ENCODE assay signal across 1 cellular context in the genomic region with DNA sequence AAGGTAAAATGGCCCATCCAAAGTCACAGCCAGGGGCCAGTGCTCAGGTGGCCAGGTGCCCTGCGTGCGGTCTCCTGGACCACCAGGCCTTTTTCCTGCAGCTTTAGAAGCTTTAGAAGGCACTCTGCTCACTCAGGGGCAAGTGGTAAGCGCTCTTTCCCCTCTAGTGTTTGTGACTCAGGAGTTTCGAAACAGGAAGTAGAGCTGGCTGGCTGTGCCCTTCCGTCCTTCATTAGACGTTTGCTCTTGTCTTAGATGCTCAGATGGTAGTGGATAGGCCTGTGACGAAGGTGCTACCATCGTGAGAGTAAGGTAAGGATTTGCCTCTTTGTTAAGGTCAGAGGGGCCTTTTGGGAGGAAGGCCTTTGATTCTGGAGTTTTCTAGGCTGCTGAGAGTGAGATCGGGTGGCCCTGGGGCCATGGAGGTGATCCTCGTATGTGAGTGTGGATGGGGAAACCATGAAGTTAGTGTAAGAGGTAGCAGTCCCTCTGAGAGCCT.
TF ChIP-seq lines count a peak whose summit lies in the region.

A gene (plus strand): TSS at position 235 of the 499 bp plus-strand sequence. CDS start 5,951 bp downstream, outside the sequence.

TF ChIP-seq in K562, 482 proteins besides CTCF, POLR2A, EP300 and RAD21 (continued from another document and continues in another):
- TF ChIP-seq, protein P1, sequence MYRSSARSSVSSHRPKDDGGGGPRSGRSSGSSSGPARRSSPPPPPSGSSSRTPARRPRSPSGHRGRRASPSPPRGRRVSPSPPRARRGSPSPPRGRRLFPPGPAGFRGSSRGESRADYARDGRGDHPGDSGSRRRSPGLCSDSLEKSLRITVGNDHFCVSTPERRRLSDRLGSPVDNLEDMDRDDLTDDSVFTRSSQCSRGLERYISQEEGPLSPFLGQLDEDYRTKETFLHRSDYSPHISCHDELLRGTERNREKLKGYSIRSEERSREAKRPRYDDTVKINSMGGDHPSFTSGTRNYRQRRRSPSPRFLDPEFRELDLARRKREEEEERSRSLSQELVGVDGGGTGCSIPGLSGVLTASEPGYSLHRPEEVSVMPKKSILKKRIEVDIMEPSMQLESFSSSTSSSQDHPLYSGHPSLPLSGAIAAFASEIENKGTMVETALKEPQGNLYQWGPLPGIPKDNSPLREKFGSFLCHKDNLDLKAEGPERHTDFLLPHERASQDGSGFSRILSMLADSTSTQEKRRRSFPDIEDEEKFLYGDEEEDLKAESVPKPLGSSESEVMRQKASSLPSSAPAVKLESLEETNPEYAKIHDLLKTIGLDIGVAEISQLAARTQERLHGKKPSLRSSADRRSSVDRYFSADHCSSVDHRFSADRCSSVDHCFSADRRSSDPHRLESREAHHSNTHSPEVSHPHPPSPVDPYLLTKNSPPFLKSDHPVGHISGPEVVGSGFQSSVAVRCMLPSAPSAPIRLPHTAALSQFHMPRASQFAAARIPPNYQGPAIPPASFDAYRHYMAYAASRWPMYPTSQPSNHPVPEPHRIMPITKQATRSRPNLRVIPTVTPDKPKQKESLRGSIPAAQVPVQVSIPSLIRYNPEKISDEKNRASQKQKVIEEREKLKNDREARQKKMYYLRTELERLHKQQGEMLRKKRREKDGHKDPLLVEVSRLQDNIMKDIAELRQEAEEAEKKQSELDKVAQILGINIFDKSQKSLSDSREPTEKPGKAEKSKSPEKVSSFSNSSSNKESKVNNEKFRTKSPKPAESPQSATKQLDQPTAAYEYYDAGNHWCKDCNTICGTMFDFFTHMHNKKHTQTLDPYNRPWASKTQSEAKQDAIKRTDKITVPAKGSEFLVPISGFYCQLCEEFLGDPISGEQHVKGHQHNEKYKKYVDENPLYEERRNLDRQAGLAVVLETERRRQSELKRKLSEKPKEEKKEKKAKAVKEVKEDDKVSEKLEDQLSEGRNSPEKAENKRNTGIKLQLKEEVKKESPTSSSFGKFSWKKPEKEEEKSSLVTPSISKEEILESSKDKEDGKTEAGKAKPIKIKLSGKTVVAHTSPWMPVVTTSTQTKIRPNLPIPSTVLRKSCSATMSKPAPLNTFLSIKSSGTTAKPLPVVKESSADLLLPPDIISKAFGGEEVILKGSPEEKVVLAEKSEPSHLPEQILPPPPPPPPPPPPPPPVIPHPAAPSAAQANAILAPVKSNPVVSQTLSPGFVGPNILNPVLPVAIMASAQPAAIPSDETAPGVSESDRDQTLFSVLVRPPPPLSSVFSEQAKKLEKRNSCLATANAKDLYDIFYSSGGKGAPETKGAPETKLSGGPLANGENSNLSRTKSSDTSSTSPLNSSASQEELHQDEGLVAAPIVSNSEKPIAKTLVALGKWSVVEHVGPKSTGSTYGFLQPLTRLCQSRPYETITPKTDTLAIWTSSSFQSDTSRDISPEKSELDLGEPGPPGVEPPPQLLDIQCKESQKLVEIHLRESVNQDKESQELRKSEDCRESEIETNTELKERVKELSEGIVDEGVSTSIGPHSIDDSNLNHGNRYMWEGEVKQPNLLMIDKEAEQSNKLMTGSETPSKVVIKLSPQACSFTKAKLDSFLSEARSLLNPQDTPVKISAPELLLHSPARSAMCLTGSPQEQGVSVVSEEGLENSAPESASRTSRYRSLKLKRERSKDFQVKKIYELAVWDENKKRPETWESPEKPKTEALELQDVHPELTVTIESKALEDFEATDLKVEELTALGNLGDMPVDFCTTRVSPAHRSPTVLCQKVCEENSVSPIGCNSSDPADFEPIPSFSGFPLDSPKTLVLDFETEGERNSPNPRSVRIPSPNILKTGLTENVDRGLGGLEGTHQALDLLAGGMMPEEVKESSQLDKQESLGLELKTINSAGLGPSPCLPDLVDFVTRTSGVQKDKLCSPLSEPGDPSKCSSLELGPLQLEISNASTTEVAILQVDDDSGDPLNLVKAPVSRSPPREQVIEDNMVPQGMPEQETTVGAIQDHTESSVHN (IDR thresholded peaks at IDR 0.05; ENCODE audit: borderline replicate concordance in 1 of 2, low read depth in 1 of 2), result no peak
- TF ChIP-seq ZNF274 (IDR thresholded peaks at IDR 0.05; ENCODE audit: borderline replicate concordance, low read depth, low read length) (no peak), ZNF232 (CRISPR knock-in tag; IDR thresholded peaks at IDR 0.05) (no peak), ZNF75A (CRISPR knock-in tag; IDR thresholded peaks at IDR 0.05) (no peak), SETDB1 (IDR thresholded peaks at IDR 0.05; ENCODE audit: low read length) (no peak), PHF8 (IDR thresholded peaks at IDR 0.05; ENCODE audit: borderline replicate concordance, low read length) (peak; percentile 31; the same call in 1 of the 2 replicates), POLR3A (IDR thresholded peaks at IDR 0.05; ENCODE audit: borderline replicate concordance, extremely low read depth, insufficient read depth, insufficient read length) (no peak), MYNN (IDR thresholded peaks at IDR 0.05) (no peak), MYNN (CRISPR knock-in tag; IDR thresholded peaks at IDR 0.05) (no peak), SPI1 (IDR thresholded peaks at IDR 0.05; ENCODE audit: borderline replicate concordance, low read depth, low read length) (peak; percentile 33; the same call in 1 of the 2 replicates), RBM14 (IDR thresholded peaks at IDR 0.05; ENCODE audit: borderline replicate concordance, insufficient read depth, low read depth, low read length) (no peak), HIVEP1 (CRISPR knock-in tag; IDR thresholded peaks at IDR 0.05) (no peak), BACH1 (tag; IDR thresholded peaks at IDR 0.05) (0 out of 2 replicates have a peak, but pooled peaks have one; percentile 15), ZFPM2 (CRISPR knock-in tag; IDR thresholded peaks at IDR 0.05) (no peak), SRF (CRISPR knock-in tag; IDR thresholded peaks at IDR 0.05) (no peak), FOSL1 (tag; conservative IDR thresholded peaks at IDR 0.05) (peak; percentile 44; the same call in 1 of the 2 replicates), RBM17 (IDR thresholded peaks at IDR 0.05; ENCODE audit: borderline replicate concordance, low read depth, low read length) (no peak), ZNF699 (CRISPR knock-in tag; IDR thresholded peaks at IDR 0.05; ENCODE audit: insufficient replicate concordance) (no peak), ZNF263 (CRISPR knock-in tag; IDR thresholded peaks at IDR 0.05; ENCODE audit: borderline replicate concordance) (no peak), ZNF431 (CRISPR knock-in tag; IDR thresholded peaks at IDR 0.05) (no peak), CC2D1A (IDR thresholded peaks at IDR 0.05) (no peak), TBP (optimal IDR thresholded peaks at IDR 0.05; ENCODE audit: low read depth, low read length) (no peak), HDGF (IDR thresholded peaks at IDR 0.05) (no peak)
- TF ChIP-seq, protein P2, sequence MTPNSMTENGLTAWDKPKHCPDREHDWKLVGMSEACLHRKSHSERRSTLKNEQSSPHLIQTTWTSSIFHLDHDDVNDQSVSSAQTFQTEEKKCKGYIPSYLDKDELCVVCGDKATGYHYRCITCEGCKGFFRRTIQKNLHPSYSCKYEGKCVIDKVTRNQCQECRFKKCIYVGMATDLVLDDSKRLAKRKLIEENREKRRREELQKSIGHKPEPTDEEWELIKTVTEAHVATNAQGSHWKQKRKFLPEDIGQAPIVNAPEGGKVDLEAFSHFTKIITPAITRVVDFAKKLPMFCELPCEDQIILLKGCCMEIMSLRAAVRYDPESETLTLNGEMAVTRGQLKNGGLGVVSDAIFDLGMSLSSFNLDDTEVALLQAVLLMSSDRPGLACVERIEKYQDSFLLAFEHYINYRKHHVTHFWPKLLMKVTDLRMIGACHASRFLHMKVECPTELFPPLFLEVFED (CRISPR knock-in tag; conservative IDR thresholded peaks at IDR 0.05), result no peak
- TF ChIP-seq, protein P3, sequence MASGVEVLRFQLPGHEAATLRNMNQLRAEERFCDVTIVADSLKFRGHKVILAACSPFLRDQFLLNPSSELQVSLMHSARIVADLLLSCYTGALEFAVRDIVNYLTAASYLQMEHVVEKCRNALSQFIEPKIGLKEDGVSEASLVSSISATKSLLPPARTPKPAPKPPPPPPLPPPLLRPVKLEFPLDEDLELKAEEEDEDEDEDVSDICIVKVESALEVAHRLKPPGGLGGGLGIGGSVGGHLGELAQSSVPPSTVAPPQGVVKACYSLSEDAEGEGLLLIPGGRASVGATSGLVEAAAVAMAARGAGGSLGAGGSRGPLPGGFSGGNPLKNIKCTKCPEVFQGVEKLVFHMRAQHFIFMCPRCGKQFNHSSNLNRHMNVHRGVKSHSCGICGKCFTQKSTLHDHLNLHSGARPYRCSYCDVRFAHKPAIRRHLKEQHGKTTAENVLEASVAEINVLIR (CRISPR knock-in tag; IDR thresholded peaks at IDR 0.05), result no peak
- TF ChIP-seq, protein P4, sequence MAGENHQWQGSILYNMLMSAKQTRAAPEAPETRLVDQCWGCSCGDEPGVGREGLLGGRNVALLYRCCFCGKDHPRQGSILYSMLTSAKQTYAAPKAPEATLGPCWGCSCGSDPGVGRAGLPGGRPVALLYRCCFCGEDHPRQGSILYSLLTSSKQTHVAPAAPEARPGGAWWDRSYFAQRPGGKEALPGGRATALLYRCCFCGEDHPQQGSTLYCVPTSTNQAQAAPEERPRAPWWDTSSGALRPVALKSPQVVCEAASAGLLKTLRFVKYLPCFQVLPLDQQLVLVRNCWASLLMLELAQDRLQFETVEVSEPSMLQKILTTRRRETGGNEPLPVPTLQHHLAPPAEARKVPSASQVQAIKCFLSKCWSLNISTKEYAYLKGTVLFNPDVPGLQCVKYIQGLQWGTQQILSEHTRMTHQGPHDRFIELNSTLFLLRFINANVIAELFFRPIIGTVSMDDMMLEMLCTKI (IDR thresholded peaks at IDR 0.05; ENCODE audit: partially characterized antibody), result no peak
- TF ChIP-seq, protein P5, sequence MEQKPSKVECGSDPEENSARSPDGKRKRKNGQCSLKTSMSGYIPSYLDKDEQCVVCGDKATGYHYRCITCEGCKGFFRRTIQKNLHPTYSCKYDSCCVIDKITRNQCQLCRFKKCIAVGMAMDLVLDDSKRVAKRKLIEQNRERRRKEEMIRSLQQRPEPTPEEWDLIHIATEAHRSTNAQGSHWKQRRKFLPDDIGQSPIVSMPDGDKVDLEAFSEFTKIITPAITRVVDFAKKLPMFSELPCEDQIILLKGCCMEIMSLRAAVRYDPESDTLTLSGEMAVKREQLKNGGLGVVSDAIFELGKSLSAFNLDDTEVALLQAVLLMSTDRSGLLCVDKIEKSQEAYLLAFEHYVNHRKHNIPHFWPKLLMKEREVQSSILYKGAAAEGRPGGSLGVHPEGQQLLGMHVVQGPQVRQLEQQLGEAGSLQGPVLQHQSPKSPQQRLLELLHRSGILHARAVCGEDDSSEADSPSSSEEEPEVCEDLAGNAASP (IDR thresholded peaks at IDR 0.05), result no peak
- TF ChIP-seq, protein P6, sequence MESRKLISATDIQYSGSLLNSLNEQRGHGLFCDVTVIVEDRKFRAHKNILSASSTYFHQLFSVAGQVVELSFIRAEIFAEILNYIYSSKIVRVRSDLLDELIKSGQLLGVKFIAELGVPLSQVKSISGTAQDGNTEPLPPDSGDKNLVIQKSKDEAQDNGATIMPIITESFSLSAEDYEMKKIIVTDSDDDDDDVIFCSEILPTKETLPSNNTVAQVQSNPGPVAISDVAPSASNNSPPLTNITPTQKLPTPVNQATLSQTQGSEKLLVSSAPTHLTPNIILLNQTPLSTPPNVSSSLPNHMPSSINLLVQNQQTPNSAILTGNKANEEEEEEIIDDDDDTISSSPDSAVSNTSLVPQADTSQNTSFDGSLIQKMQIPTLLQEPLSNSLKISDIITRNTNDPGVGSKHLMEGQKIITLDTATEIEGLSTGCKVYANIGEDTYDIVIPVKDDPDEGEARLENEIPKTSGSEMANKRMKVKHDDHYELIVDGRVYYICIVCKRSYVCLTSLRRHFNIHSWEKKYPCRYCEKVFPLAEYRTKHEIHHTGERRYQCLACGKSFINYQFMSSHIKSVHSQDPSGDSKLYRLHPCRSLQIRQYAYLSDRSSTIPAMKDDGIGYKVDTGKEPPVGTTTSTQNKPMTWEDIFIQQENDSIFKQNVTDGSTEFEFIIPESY (CRISPR knock-in tag; IDR thresholded peaks at IDR 0.05), result no peak
- TF ChIP-seq, protein P7, sequence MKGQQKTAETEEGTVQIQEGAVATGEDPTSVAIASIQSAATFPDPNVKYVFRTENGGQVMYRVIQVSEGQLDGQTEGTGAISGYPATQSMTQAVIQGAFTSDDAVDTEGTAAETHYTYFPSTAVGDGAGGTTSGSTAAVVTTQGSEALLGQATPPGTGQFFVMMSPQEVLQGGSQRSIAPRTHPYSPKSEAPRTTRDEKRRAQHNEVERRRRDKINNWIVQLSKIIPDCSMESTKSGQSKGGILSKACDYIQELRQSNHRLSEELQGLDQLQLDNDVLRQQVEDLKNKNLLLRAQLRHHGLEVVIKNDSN (CRISPR knock-in tag; IDR thresholded peaks at IDR 0.05), result no peak
- TF ChIP-seq, protein P8, sequence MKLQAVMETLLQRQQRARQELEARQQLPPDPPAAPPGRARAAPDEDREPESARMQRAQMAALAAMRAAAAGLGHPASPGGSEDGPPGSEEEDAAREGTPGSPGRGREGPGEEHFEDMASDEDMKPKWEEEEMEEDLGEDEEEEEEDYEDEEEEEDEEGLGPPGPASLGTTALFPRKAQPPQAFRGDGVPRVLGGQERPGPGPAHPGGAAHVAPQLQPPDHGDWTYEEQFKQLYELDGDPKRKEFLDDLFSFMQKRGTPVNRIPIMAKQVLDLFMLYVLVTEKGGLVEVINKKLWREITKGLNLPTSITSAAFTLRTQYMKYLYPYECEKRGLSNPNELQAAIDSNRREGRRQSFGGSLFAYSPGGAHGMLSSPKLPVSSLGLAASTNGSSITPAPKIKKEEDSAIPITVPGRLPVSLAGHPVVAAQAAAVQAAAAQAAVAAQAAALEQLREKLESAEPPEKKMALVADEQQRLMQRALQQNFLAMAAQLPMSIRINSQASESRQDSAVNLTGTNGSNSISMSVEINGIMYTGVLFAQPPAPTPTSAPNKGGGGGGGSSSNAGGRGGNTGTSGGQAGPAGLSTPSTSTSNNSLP (IDR thresholded peaks at IDR 0.05; ENCODE audit: borderline replicate concordance, low read depth, low read length), result no peak
- TF ChIP-seq, protein P9, sequence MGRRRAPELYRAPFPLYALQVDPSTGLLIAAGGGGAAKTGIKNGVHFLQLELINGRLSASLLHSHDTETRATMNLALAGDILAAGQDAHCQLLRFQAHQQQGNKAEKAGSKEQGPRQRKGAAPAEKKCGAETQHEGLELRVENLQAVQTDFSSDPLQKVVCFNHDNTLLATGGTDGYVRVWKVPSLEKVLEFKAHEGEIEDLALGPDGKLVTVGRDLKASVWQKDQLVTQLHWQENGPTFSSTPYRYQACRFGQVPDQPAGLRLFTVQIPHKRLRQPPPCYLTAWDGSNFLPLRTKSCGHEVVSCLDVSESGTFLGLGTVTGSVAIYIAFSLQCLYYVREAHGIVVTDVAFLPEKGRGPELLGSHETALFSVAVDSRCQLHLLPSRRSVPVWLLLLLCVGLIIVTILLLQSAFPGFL (CRISPR knock-in tag; IDR thresholded peaks at IDR 0.05), result no peak
